Comparison of ENCODE assay signal across 20 cellular contexts in the genomic region with DNA sequence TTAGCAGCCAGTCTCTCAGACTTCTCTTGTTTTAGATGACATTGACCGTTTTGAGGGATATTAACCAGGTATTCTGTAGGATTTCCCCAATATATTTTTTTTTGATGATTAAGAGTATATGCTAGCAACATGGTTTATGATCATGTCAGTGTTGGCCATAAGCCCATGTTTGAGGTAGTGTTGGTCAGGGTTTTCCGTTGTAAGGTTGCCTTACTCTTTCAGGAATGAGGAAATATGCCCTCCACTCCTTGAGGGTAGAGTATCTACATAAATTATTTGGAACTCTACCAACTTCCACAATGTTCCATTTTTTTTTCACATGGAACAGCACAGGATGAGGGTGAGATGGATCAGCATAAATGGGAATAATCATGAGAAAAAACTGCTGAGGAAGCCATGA.
"Had no signal": no experiment of that assay in that cellular context is flagged by ENCODE, and none has a peak within 500 bp of the region (broad histone marks: within the 10 kb centered on the region; RNA-seq: fewer than 3 reads in every experiment).

No MANE protein-coding gene starts in this region.

- ATAC-seq: esophagus mucosa; mucosa of descending colon; naive thymus-derived CD8-positive, alpha-beta T cell; sciatic nerve; stimulated activated memory B cell treated with anti-CD40 and anti-IgM and Interleukin-4, amounts not matched to agents 10 μg/mL and 1 μg/mL and 100 μg/mL, for 72 hours had no signal

- H3K79me2 ChIP-seq: hepatocyte had no signal

- H3K4me2 ChIP-seq: hepatocyte had no signal

- H3K4me1 ChIP-seq: spleen, tibial artery, upper lobe of left lung, uterus had no signal

- H3K27me3 ChIP-seq: hepatocyte, neutrophil, spleen, tibial artery, upper lobe of left lung, uterus had no signal

- H3K4me3 ChIP-seq: coronary artery, hepatocyte, mucosa of descending colon, spleen, tibial artery, upper lobe of left lung, uterus had no signal

- H2AFZ ChIP-seq: hepatocyte had no signal

- H3K4me3 Mint-ChIP-seq: endodermal cell; naive thymus-derived CD8-positive, alpha-beta T cell; stimulated activated memory B cell treated with anti-CD40 and anti-IgM and Interleukin-4, amounts not matched to agents 10 μg/mL and 1 μg/mL and 100 μg/mL, for 72 hours; stimulated activated naive CD8-positive, alpha-beta T cell treated with anti-CD3 and anti-CD28 coated beads, Interleukin-15, Interleukin-2, amounts not matched to agents 100 ng/mL and 50 ng/mL, for 24 hours had no signal

- H3K27ac Mint-ChIP-seq: endodermal cell; naive thymus-derived CD8-positive, alpha-beta T cell; stimulated activated memory B cell treated with anti-CD40 and anti-IgM and Interleukin-4, amounts not matched to agents 10 μg/mL and 1 μg/mL and 100 μg/mL, for 72 hours; stimulated activated naive CD8-positive, alpha-beta T cell treated with anti-CD3 and anti-CD28 coated beads, Interleukin-15, Interleukin-2, amounts not matched to agents 100 ng/mL and 50 ng/mL, for 24 hours had no signal

- H3K4me1 Mint-ChIP-seq: naive thymus-derived CD8-positive, alpha-beta T cell; stimulated activated memory B cell treated with anti-CD40 and anti-IgM and Interleukin-4, amounts not matched to agents 10 μg/mL and 1 μg/mL and 100 μg/mL, for 72 hours had no signal

- H3K27ac ChIP-seq: coronary artery, hepatocyte, neutrophil, spleen, tibial artery, upper lobe of left lung, uterus had no signal

- H3K9me3 ChIP-seq: neutrophil, tibial artery, upper lobe of left lung, uterus had no signal

- DNase-seq: effector CD4-positive, alpha-beta T cell; endodermal cell; foreskin fibroblast; head of caudate nucleus; mucosa of descending colon; naive thymus-derived CD8-positive, alpha-beta T cell; spleen; stimulated activated CD4-positive, alpha-beta T cell treated with anti-CD3 and anti-CD28 coated beads, Interleukin-15, amount 100 ng/mL, for 24 hours; stimulated activated CD4-positive, alpha-beta T cell treated with anti-CD3 and anti-CD28 coated beads, Interleukin-1b, Interleukin-23, amount 100 ng/mL, for 48 hours; stimulated activated CD4-positive, alpha-beta T cell treated with anti-CD3 and anti-CD28 coated beads, Interleukin-4, amount 100 ng/mL, for 24 hours; tibial artery; upper lobe of left lung; uterus had no signal

- H3K27me3 Mint-ChIP-seq: naive thymus-derived CD8-positive, alpha-beta T cell; stimulated activated memory B cell treated with anti-CD40 and anti-IgM and Interleukin-4, amounts not matched to agents 10 μg/mL and 1 μg/mL and 100 μg/mL, for 72 hours; stimulated activated naive CD8-positive, alpha-beta T cell treated with anti-CD3 and anti-CD28 coated beads, Interleukin-15, Interleukin-2, amounts not matched to agents 100 ng/mL and 50 ng/mL, for 24 hours had no signal

- H3K36me3 Mint-ChIP-seq: naive thymus-derived CD8-positive, alpha-beta T cell; stimulated activated memory B cell treated with anti-CD40 and anti-IgM and Interleukin-4, amounts not matched to agents 10 μg/mL and 1 μg/mL and 100 μg/mL, for 72 hours had no signal

- H3K36me3 ChIP-seq: neutrophil, spleen, tibial artery, upper lobe of left lung, uterus had no signal
